Comparison of ENCODE assay signal across 8 cellular contexts in genomic region chr2:3959372-3959771, GRCh38.
A peak's percentile ranks its signal among the peaks of the same experiment; 100 is the strongest.
DNase-seq lines count a peak whose midpoint lies in the region; ATAC-seq and TF ChIP-seq lines count a peak whose summit lies in the region.

No MANE protein-coding gene starts in this region.

- no peaks in the 10 kb centered on the region for H3K4me1 Mint-ChIP-seq in stimulated activated naive CD8-positive, alpha-beta T cell treated with anti-CD3 and anti-CD28 coated beads, Interleukin-15, amount 100 ng/mL, for 72 hours

- H3K9me3 ChIP-seq in right atrium auricular region (no peaks in the 10 kb centered on the region), right cardiac atrium (ENCODE audit: control insufficient read depth, low read length) (no peaks in the 10 kb centered on the region)

- H3K9me3 Mint-ChIP-seq in stimulated activated naive CD8-positive, alpha-beta T cell treated with anti-CD3 and anti-CD28 coated beads, Interleukin-15, amount 100 ng/mL, for 72 hours, result no peaks in the 10 kb centered on the region

- H3K4me3 ChIP-seq in right atrium auricular region (no peak overlapping the region), right cardiac atrium (ENCODE audit: low read length) (no peak overlapping the region)

- no peaks in the 10 kb centered on the region for H3K36me3 ChIP-seq in right atrium auricular region

- H3K4me1 ChIP-seq in right atrium auricular region, result no peaks in the 10 kb centered on the region
- H3K4me1 ChIP-seq in right cardiac atrium (ENCODE audit: control insufficient read depth, insufficient read depth, low read length), result no peaks in the 10 kb centered on the region

- TF ChIP-seq CTCF in right atrium auricular region (IDR thresholded peaks at IDR 0.05), result peak; percentile 68 to 77

- H3K27me3 ChIP-seq in right atrium auricular region, result no peaks in the 10 kb centered on the region
- no peaks in the 10 kb centered on the region for H3K27me3 ChIP-seq in right cardiac atrium (ENCODE audit: control insufficient read depth, insufficient read depth)

- H3K4me3 Mint-ChIP-seq in stimulated activated naive CD8-positive, alpha-beta T cell treated with anti-CD3 and anti-CD28 coated beads, Interleukin-15, amount 100 ng/mL, for 72 hours, result no peak overlapping the region

- no peak for DNase-seq in right atrium auricular region (ENCODE audit: low spot score)
- no peak for DNase-seq in right cardiac atrium
- DNase-seq in NCI-H146 treated with DMSO at 0.1 percent for 48 hours (lab: John Stamatoyannopoulos, UW; ENCODE audit: unreplicated experiment), result peak; percentile 57
- peak; percentile 10 for DNase-seq in amniotic epithelial cell (ENCODE audit: low read depth)
- DNase-seq in kidney glomerular epithelial cell (lab: John Stamatoyannopoulos, UW), result peak; percentile 9
- no peak for DNase-seq in activated naive CD4-positive, alpha-beta T cell treated with Interleukin-2 at 50 U/mL for 16 hours
- no peak for DNase-seq in stimulated activated naive CD8-positive, alpha-beta T cell treated with anti-CD3 and anti-CD28 coated beads, Interleukin-15, amount 100 ng/mL, for 72 hours

- intact Hi-C loops in right cardiac atrium (cut with DNase I), result loop anchor here in 1 of 4 donors (10.0 kb wide), 1 partner anchor 95 kb away; no protein-coding TSS in a partner anchor

- H3K27ac ChIP-seq in right atrium auricular region (no peak overlapping the region), right cardiac atrium (ENCODE audit: low read length) (no peak overlapping the region)

- H3K27me3 Mint-ChIP-seq in stimulated activated naive CD8-positive, alpha-beta T cell treated with anti-CD3 and anti-CD28 coated beads, Interleukin-15, amount 100 ng/mL, for 72 hours, result no peaks in the 10 kb centered on the region

- WGBS in right cardiac atrium, result 5% methylated on average over 2 of the region's 2 CpGs

- ATAC-seq in right cardiac atrium (no peak), GM21529 (IDR thresholded peaks at IDR 0.05; ENCODE audit: unreplicated experiment) (no peak)
- no peak for ATAC-seq in stimulated activated naive CD8-positive, alpha-beta T cell treated with anti-CD3 and anti-CD28 coated beads, Interleukin-15, amount 100 ng/mL, for 72 hours

- no peak overlapping the region for H3K27ac Mint-ChIP-seq in stimulated activated naive CD8-positive, alpha-beta T cell treated with anti-CD3 and anti-CD28 coated beads, Interleukin-15, amount 100 ng/mL, for 72 hours

Comparison
In these comparisons a context has a peak if more than half of its experiments do, and no peak if none do; other contexts are left out.
1. DNase-seq: peak in NCI-H146 treated with DMSO at 0.1 percent for 48 hours (single experiment), amniotic epithelial cell (single experiment) and kidney glomerular epithelial cell (single experiment); none in right atrium auricular region (single experiment), right cardiac atrium (0 of 3), activated naive CD4-positive, alpha-beta T cell treated with Interleukin-2 at 50 U/mL for 16 hours (single experiment) and stimulated activated naive CD8-positive, alpha-beta T cell treated with anti-CD3 and anti-CD28 coated beads, Interleukin-15, amount 100 ng/mL, for 72 hours (0 of 2).